ENCODE assay signal across 23 cellular contexts in genomic region chr6:89992818-89993217, GRCh38.
"Had no signal": no experiment of that assay in that cellular context is flagged by ENCODE, and none has a peak within 500 bp of the region (broad histone marks: within the 10 kb centered on the region; RNA-seq: fewer than 3 reads in every experiment).

No MANE protein-coding gene starts in this region.

- H3K9me3 Mint-ChIP-seq: central memory CD8-positive, alpha-beta T cell; endodermal cell; T-helper 2 cell treated with Interferon-gamma antibody and Interleukin-4, amounts not matched to agents 5 μg/mL and 100 μg/mL, for 36 hours; WTC11 had no signal

- H3K27ac ChIP-seq: ascending aorta, colonic mucosa, epithelial cell of prostate, testis, upper lobe of right lung had no signal

- H3K27ac Mint-ChIP-seq: activated CD8-positive, alpha-beta T cell treated with anti-CD3 and anti-CD28 coated beads, Interleukin-2, amount 10 ng/mL, durations not matched to agents 7 days and 5 days; endodermal cell; T-helper 2 cell treated with Interferon-gamma antibody and Interleukin-4, amounts not matched to agents 5 μg/mL and 100 μg/mL, for 36 hours; WTC11 had no signal

- H3K27me3 Mint-ChIP-seq: central memory CD8-positive, alpha-beta T cell had no signal

- H3K4me1 ChIP-seq: colonic mucosa, testis, upper lobe of right lung had no signal

- H3K27me3 ChIP-seq: ascending aorta, colonic mucosa, testis, upper lobe of right lung had no signal

- H3K36me3 Mint-ChIP-seq: WTC11 had no signal

- ATAC-seq: activated CD8-positive, alpha-beta T cell treated with anti-CD3 and anti-CD28 coated beads, Interleukin-2, amount 10 ng/mL, durations not matched to agents 7 days and 5 days; left lobe of liver; upper lobe of right lung; WTC11 had no signal

- H3K36me3 ChIP-seq: ascending aorta, colonic mucosa, upper lobe of right lung had no signal

- H3K4me3 Mint-ChIP-seq: activated CD8-positive, alpha-beta T cell treated with anti-CD3 and anti-CD28 coated beads, Interleukin-2, amount 10 ng/mL, durations not matched to agents 7 days and 5 days; central memory CD8-positive, alpha-beta T cell; endodermal cell; neural crest cell; T-helper 2 cell treated with Interferon-gamma antibody and Interleukin-4, amounts not matched to agents 5 μg/mL and 100 μg/mL, for 36 hours; WTC11 had no signal

- H3K9me3 ChIP-seq: ascending aorta, colonic mucosa, testis, upper lobe of right lung had no signal

- H3K4me1 Mint-ChIP-seq: endodermal cell had no signal

- FAIRE-seq: keratinocyte, TTC549 had no signal

- DNase-seq: activated CD4-positive, alpha-beta T cell treated with anti-CD3 and anti-CD28 coated beads for 48 hours; activated CD8-positive, alpha-beta T cell treated with anti-CD3 and anti-CD28 coated beads, Interleukin-2, amount 10 ng/mL, durations not matched to agents 7 days and 5 days; activated gamma-delta T cell treated with Interleukin-2 at 50 U/mL for 16 hours; colonic mucosa; endodermal cell; foreskin melanocyte; glutamatergic neuron; hippocampal formation; retina; stimulated activated CD4-positive, alpha-beta T cell treated with anti-CD3 and anti-CD28 coated beads, Interleukin-15, amount 100 ng/mL, for 24 hours; stimulated activated CD4-positive, alpha-beta T cell treated with anti-CD3 and anti-CD28 coated beads, Interleukin-2, amount 100 ng/mL, for 48 hours; testis; upper lobe of right lung had no signal

- H3K4me3 ChIP-seq: ascending aorta, colonic mucosa, lung, testis, upper lobe of right lung had no signal
